ENCODE assay signal across 10 cellular contexts in the genomic region with DNA sequence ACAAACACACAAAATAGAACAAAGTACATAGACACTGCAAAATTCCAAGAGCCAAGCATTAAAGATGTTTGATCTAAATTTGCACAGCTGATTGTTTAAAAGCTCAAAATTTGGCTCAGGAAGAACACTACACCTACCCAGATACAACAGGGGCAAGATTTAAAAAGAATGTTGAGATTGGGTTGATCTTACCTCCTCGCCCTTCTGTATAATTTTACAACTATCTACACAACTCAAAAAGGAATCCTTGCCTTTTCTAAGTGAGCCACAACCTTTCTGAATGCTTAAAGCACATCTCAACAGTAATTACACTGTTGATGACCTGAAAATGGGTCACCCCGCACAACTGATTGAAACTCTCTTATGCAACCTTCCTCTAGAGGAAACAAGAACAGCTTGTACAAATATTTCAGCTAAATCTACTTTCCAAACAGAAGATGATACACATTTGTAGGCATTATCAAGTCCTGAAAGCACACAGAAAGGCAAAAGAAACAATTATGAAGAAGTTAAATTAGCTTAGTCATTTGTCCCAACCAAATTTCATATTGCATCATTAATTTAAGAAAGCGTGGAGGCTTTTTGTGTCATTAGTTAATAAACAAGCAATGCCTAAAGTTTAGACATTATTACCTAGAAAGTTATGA.
A peak's percentile ranks its signal among the peaks of the same experiment; 100 is the strongest.
DNase-seq lines count a peak whose midpoint lies in the region; ATAC-seq, FAIRE-seq and TF ChIP-seq lines count a peak whose summit lies in the region.
"Had no signal": no experiment of that assay in that cellular context is flagged by ENCODE, and none has a peak within 500 bp of the region (broad histone marks: within the 10 kb centered on the region; RNA-seq: fewer than 3 reads in every experiment).

No MANE protein-coding gene starts in this region.

- ATAC-seq in psoas muscle (peak in 3 of 4 donors; percentile 63 to 83 (median 73)), HG02798 (IDR thresholded peaks at IDR 0.05; ENCODE audit: poor library complexity, unreplicated experiment) (no peak), GM18867 (IDR thresholded peaks at IDR 0.05; ENCODE audit: unreplicated experiment) (no peak)

- H3K4me3 ChIP-seq in epithelial cell of esophagus (ENCODE audit: low read length) (no peak overlapping the region), psoas muscle (peak overlapping the region; percentile 23)
- H3K4me3 ChIP-seq: lower lobe of right lung had no signal

- DNase-seq in GM18507 (ENCODE audit: extremely low spot score, insufficient read length, low read depth) (no peak), OCI-M1 (lab: John Stamatoyannopoulos, UW) (peak; percentile 31), epithelial cell of esophagus (ENCODE audit: low read depth) (peak; percentile 48), psoas muscle (no peak), NCI-H1048 (lab: John Stamatoyannopoulos, UW) (no peak), posterior vena cava (ENCODE audit: low spot score) (no peak)
- DNase-seq: lower lobe of right lung, NCI-H2171 had no signal

- H3K4me1 ChIP-seq in psoas muscle, result peaks cover 50% of the 10 kb centered on the region

- 62 to 70% (median 64%) methylated on average over 3 of the region's 3 CpGs for WGBS in psoas muscle, 3 donors

- no peak for TF ChIP-seq CTCF in epithelial cell of esophagus (IDR thresholded peaks at IDR 0.05; ENCODE audit: insufficient read depth, low read depth, low read length, missing control alignments)
- no peak for TF ChIP-seq CTCF in psoas muscle (IDR thresholded peaks at IDR 0.05)

- no peaks in the 10 kb centered on the region for H3K27me3 ChIP-seq in psoas muscle (ENCODE audit: insufficient read depth in 3 of 3, low read length in 2 of 3)

- no peaks in the 10 kb centered on the region for H3K9me3 ChIP-seq in psoas muscle
- H3K9me3 ChIP-seq: lower lobe of right lung had no signal

- intact Hi-C loops in psoas muscle (cut with DNase I), result loop anchor here (5.0 to 10.0 kb wide), 2 partner anchors 48 to 75 kb away; a partner anchor contains a TSS
- intact Hi-C loops in posterior vena cava (cut with DNase I), result no loop called here

- H3K27ac ChIP-seq in psoas muscle, result peak overlapping the region; percentile 39
- H3K27ac ChIP-seq: lower lobe of right lung had no signal

- FAIRE-seq in GM18507 (lab: Jason Lieb, UNC), result peak; percentile 15

- peaks cover 2 to 18% of the 10 kb centered on the region in 2 donors for H3K36me3 ChIP-seq in psoas muscle (ENCODE audit: insufficient read depth in 1 of 2, low read depth in 1 of 2)

Comparison
In these comparisons a context has a peak if more than half of its experiments do, and no peak if none do; other contexts are left out.
1. DNase-seq: peak in OCI-M1 (single experiment) and epithelial cell of esophagus (single experiment); none in GM18507 (single experiment), psoas muscle (0 of 2), NCI-H1048 (single experiment) and posterior vena cava (single experiment).
2. ATAC-seq: peak in psoas muscle (3 of 4); none in HG02798 (single experiment) and GM18867 (single experiment).
3. intact Hi-C loops: an anchor here in psoas muscle (5.0 to 10.0 kb wide); none called in posterior vena cava.